Comparison of ENCODE assay signal across 7 cellular contexts in genomic region chr2:180046202-180046601, GRCh38.
"Had no signal": no experiment of that assay in that cellular context is flagged by ENCODE, and none has a peak within 500 bp of the region (broad histone marks: within the 10 kb centered on the region; RNA-seq: fewer than 3 reads in every experiment).

No MANE protein-coding gene starts in this region.

- DNase-seq: H7, KG1 had no signal

- H3K4me2 ChIP-seq: GM23338 had no signal

- H3K4me1 Mint-ChIP-seq: GM23338, IgD-negative memory B cell had no signal

- H2AFZ ChIP-seq: GM23338 had no signal

- H3K4me3 Mint-ChIP-seq: GM23338, IgD-negative memory B cell had no signal

- H3K27ac Mint-ChIP-seq: GM23338, IgD-negative memory B cell had no signal

- H3K9me3 Mint-ChIP-seq: GM23338 had no signal

- H3K36me3 ChIP-seq: HAP-1 had no signal

- H3K4me3 ChIP-seq: GM23338, HAP-1 had no signal

- H3K4me1 ChIP-seq: HAP-1 had no signal

- H3K27ac ChIP-seq: HL-60 had no signal

- ATAC-seq: GM23338, HCT116 had no signal

- H3K9me3 ChIP-seq: HAP-1 had no signal
